ENCODE assay signal across 11 cellular contexts in the genomic region with DNA sequence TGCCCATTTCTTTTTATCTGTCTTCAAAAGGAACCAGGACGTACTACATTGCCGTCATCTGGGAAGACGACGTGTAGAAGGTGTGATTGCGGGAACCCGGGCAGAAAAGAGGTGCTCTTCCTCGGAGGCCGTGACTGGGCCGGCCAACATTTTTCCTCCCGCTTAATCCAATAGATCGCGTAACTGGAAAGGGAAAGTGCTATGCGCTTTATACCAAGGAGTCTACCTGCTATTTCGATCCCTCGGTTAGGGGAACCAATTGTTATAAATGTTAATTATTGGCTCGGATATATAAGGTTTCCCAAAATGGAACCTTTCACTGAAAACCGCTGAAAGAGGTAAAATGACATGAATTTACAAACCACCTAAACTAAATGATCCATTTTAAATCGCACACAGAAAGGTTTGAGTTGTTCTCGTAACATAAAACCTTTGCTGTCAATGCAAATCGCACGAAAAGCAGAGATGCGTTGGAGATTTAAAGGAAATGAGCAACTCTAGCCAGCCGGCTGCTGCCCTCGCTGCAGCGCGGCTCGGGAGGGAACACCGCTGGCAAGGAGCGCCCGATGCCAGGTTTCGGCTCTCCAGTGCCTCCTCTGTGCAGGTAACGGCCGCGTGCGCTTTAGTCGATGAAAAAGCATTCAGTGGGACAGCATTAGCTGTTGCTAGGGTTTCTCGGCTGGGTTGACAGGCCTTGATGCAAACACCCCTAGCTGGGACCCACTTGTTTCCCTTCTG. TPM values are rescaled to one million over a fixed set of nuclear protein-coding genes. Genes with fewer than 3 reads are reported as not detected.
DNase-seq lines count a peak whose midpoint lies in the region; ATAC-seq and TF ChIP-seq lines count a peak whose summit lies in the region.
"Had no signal": no experiment of that assay in that cellular context is flagged by ENCODE, and none has a peak within 500 bp of the region (broad histone marks: within the 10 kb centered on the region; RNA-seq: fewer than 3 reads in every experiment).

No MANE protein-coding gene starts in this region.

- intact Hi-C loops in esophagus muscularis mucosa (cut with DNase I), result no loop called here

- ATAC-seq in activated naive CD8-positive, alpha-beta T cell treated with anti-CD3 and anti-CD28 coated beads, Interleukin-2, amount 50 U/mL, for 24 hours, result no peak
- no peak for ATAC-seq in HG03432 (IDR thresholded peaks at IDR 0.05; ENCODE audit: unreplicated experiment)
- ATAC-seq in GM21423 (IDR thresholded peaks at IDR 0.05; ENCODE audit: unreplicated experiment), result no peak

- H3K27me3 ChIP-seq in iPS-18a (ENCODE audit: control insufficient read depth, insufficient read depth, low read length), result peaks cover 100% of the 10 kb centered on the region
- peaks cover 96% of the 10 kb centered on the region for H3K27me3 ChIP-seq in thymus (ENCODE audit: control insufficient read depth, insufficient read depth)
- H3K27me3 ChIP-seq in esophagus muscularis mucosa, result peaks cover 22 to 100% (median 91%) of the 10 kb centered on the region in 4 donors

- peaks cover 68% of the 10 kb centered on the region for H3K4me1 Mint-ChIP-seq in activated naive CD8-positive, alpha-beta T cell (ENCODE audit: low read depth)
- H3K4me1 Mint-ChIP-seq in activated naive CD8-positive, alpha-beta T cell treated with anti-CD3 and anti-CD28 coated beads, Interleukin-2, amount 50 U/mL, for 24 hours, result peaks cover 52% of the 10 kb centered on the region

- no peaks in the 10 kb centered on the region for H3K9me3 Mint-ChIP-seq in activated naive CD8-positive, alpha-beta T cell (ENCODE audit: low read depth)
- H3K9me3 Mint-ChIP-seq in activated naive CD8-positive, alpha-beta T cell treated with anti-CD3 and anti-CD28 coated beads, Interleukin-2, amount 50 U/mL, for 24 hours, result no peaks in the 10 kb centered on the region

- H3K9me3 ChIP-seq in iPS-18a (ENCODE audit: control insufficient read depth, low read depth, low read length) (no peaks in the 10 kb centered on the region), thymus (ENCODE audit: control insufficient read depth) (no peaks in the 10 kb centered on the region), esophagus muscularis mucosa (no peaks in the 10 kb centered on the region)

- H3K4me1 ChIP-seq in iPS-18a (ENCODE audit: control insufficient read depth, low read depth, low read length), result peaks cover 33% of the 10 kb centered on the region
- H3K4me1 ChIP-seq in thymus (ENCODE audit: control insufficient read depth, insufficient read depth, low read length), result no peaks in the 10 kb centered on the region
- peaks cover 42 to 70% (median 61%) of the 10 kb centered on the region in 4 donors for H3K4me1 ChIP-seq in esophagus muscularis mucosa

- TF ChIP-seq CTCF in esophagus muscularis mucosa (IDR thresholded peaks at IDR 0.05), result no peak

- no peaks in the 10 kb centered on the region for H3K36me3 ChIP-seq in iPS-18a (ENCODE audit: control insufficient read depth, low read depth, low read length)
- H3K36me3 ChIP-seq in thymus (ENCODE audit: control insufficient read depth, insufficient read depth), result no peaks in the 10 kb centered on the region
- no peaks in the 10 kb centered on the region for H3K36me3 ChIP-seq in esophagus muscularis mucosa

- no peaks in the 10 kb centered on the region for H3K36me3 Mint-ChIP-seq in activated naive CD8-positive, alpha-beta T cell
- no peaks in the 10 kb centered on the region for H3K36me3 Mint-ChIP-seq in activated naive CD8-positive, alpha-beta T cell treated with anti-CD3 and anti-CD28 coated beads, Interleukin-2, amount 50 U/mL, for 24 hours (ENCODE audit: low read depth)

- no peak for TF ChIP-seq EP300 in esophagus muscularis mucosa (IDR thresholded peaks at IDR 0.05)

- no peak for DNase-seq in activated naive CD8-positive, alpha-beta T cell treated with anti-CD3 and anti-CD28 coated beads, Interleukin-2, amount 50 U/mL, for 24 hours
- DNase-seq in NCI-H748 (lab: John Stamatoyannopoulos, UW; ENCODE audit: unreplicated experiment) (peak; percentile 86), esophagus muscularis mucosa (ENCODE audit: extremely low spot score) (no peak)
- DNase-seq: dorsolateral prefrontal cortex had no signal

- H3K27ac ChIP-seq in iPS-18a (ENCODE audit: low read length) (no peak overlapping the region), thymus (ENCODE audit: low read depth) (peak overlapping the region; percentile 60), esophagus muscularis mucosa (replicated peaks in 1 of 4) (no peak overlapping the region)
- H3K27ac ChIP-seq: C4-2B, dorsolateral prefrontal cortex, SK-N-MC had no signal

- H3K4me3 ChIP-seq in iPS-18a (ENCODE audit: low read length) (peak overlapping the region; percentile 42), thymus (ENCODE audit: low read length) (peak overlapping the region; percentile 15), esophagus muscularis mucosa (no peak overlapping the region)
- H3K4me3 ChIP-seq: SK-N-MC had no signal

- 7% methylated on average over 37 of the region's 37 CpGs for WGBS in thymus
- 13% methylated on average over 35 of the region's 37 CpGs for WGBS in esophagus muscularis mucosa

- TF ChIP-seq POLR2A in esophagus muscularis mucosa (IDR thresholded peaks at IDR 0.05; ENCODE audit: low read depth), result no peak

- no peak overlapping the region for H3K27ac Mint-ChIP-seq in activated naive CD8-positive, alpha-beta T cell
- no peak overlapping the region for H3K27ac Mint-ChIP-seq in activated naive CD8-positive, alpha-beta T cell treated with anti-CD3 and anti-CD28 coated beads, Interleukin-2, amount 50 U/mL, for 24 hours

- H3K9ac ChIP-seq in iPS-18a (ENCODE audit: low read length), result no peak overlapping the region

- H3K27me3 Mint-ChIP-seq in activated naive CD8-positive, alpha-beta T cell, result peaks cover 68% of the 10 kb centered on the region
- H3K27me3 Mint-ChIP-seq in activated naive CD8-positive, alpha-beta T cell treated with anti-CD3 and anti-CD28 coated beads, Interleukin-2, amount 50 U/mL, for 24 hours, result peaks cover 87% of the 10 kb centered on the region

- peak overlapping the region; percentile 51 for H3K4me3 Mint-ChIP-seq in activated naive CD8-positive, alpha-beta T cell
- H3K4me3 Mint-ChIP-seq in activated naive CD8-positive, alpha-beta T cell treated with anti-CD3 and anti-CD28 coated beads, Interleukin-2, amount 50 U/mL, for 24 hours, result no peak overlapping the region

RNA-seq across cellular contexts. Expression of gene SIX1, which starts 2.8 kb away (rescaled TPM):
- polyA plus RNA-seq in thymus, result 21.4 TPM
- under 1 TPM; 0.42 to 0.58 (median 0.48) TPM for total RNA-seq in esophagus muscularis mucosa

Comparison
In these comparisons a context has a peak if more than half of its experiments do, and no peak if none do; other contexts are left out.
1. H3K4me3 ChIP-seq: peak in iPS-18a (single experiment) and thymus (single experiment); none in esophagus muscularis mucosa (0 of 4).